In the genomic region with DNA sequence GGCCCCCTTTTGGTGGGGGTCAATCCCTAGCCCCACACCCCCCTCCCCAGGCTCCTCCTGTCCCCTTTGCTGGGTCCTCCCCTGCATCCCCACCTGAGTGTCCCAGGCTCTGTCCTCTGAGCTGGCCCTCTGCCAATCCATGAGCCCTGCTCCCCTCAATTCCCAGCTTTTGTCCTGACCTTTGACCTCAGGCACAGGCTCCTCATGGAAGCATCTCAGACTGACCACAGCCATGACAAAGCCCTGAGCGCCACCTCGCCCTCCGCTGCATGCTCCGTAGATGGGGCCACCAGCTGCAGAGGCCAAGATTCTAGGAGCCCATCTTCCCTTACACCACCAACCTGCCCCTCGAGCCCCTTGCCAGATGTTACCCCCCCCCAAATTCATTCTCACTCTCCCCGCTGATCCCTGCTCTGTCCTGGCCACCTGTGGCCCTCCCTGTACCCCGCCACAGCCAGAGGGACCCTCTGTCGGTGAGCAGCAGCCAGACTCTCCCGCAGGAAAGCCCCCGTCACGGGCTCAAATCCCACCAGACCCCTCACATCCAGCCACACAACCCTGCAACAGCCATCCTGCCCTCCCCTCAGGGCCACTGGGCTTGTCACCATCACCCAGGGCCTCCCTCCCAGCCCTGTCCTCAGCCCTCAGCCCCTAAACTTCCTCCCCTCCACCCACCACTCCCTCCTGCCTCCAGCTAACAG, we compare ENCODE assay signal across 11 cellular contexts.
DNase-seq lines count a peak whose midpoint lies in the region; ATAC-seq and TF ChIP-seq lines count a peak whose summit lies in the region.
"Had no signal": no experiment of that assay in that cellular context is flagged by ENCODE, and none has a peak within 500 bp of the region (broad histone marks: within the 10 kb centered on the region; RNA-seq: fewer than 3 reads in every experiment).

No MANE protein-coding gene starts in this region.

- H3K4me3 ChIP-seq in upper lobe of right lung: no peak overlapping the region
- H3K4me3 ChIP-seq: BLaER1, GM12878, MG63 had no signal

- POLR2A ChIA-PET in activated B cell treated with CpG ODN at 0.5 μM for 24 hours (lab: Charles Lee): no interaction called here
- POLR2A ChIA-PET in activated CD4-positive, alpha-beta T cell treated with anti-CD3 and anti-CD28 coated beads, Interleukin-2, amount 10 ng/mL, durations not matched to agents 7 days and 5 days (lab: Charles Lee): no interaction called here

- no peak for DNase-seq in activated naive CD4-positive, alpha-beta T cell treated with anti-CD3 and anti-CD28 coated beads, Interleukin-2, amount 10 ng/mL, durations not matched to agents 7 days and 5 days
- no peak for DNase-seq in activated naive CD4-positive, alpha-beta T cell treated with anti-CD3 and anti-CD28 coated beads, Interleukin-2, amount 50 U/mL, for 72 hours (ENCODE audit: low spot score in 2 of 2)
- DNase-seq in activated B cell treated with CpG ODN at 0.5 μM for 24 hours (no peak), mesenteric fat pad (ENCODE audit: low spot score) (peak; percentile 69), upper lobe of right lung (peak; percentile 59), NCI-H2107 (lab: John Stamatoyannopoulos, UW) (no peak)
- DNase-seq in activated CD4-positive, alpha-beta T cell treated with anti-CD3 and anti-CD28 coated beads, Interleukin-2, amount 10 ng/mL, durations not matched to agents 7 days and 5 days: no peak

- TF ChIP-seq CTCF in activated B cell treated with CpG ODN at 0.5 μM for 24 hours (IDR thresholded peaks at IDR 0.05): no peak
- TF ChIP-seq CTCF in upper lobe of right lung (IDR thresholded peaks at IDR 0.05): no peak

- H3K9me3 ChIP-seq in upper lobe of right lung: no peaks in the 10 kb centered on the region
- H3K9me3 ChIP-seq: BLaER1, MG63 had no signal

- H3K27ac ChIP-seq in upper lobe of right lung: no peak overlapping the region
- H3K27ac ChIP-seq: BLaER1 had no signal

- intact Hi-C loops in activated B cell treated with CpG ODN at 0.5 μM for 24 hours (cut with micrococcal nuclease) (loop anchor here (1.0 to 10.0 kb wide), 3 partner anchors 232 to 1245 kb away; no protein-coding TSS in a partner anchor), upper lobe of right lung (cut with DNase I) (no loop called here)

- CTCF ChIA-PET in activated naive CD4-positive, alpha-beta T cell treated with anti-CD3 and anti-CD28 coated beads, Interleukin-2, amount 10 ng/mL, durations not matched to agents 7 days and 5 days (lab: Charles Lee): interaction anchor here (0.7 to 2.4 kb wide), 3 partner anchors 8 to 439 kb away, joined by 3 to 7 read pairs (median 4); no protein-coding TSS in a partner anchor
- CTCF ChIA-PET in activated B cell treated with CpG ODN at 0.5 μM for 24 hours (lab: Charles Lee): interaction anchor here (0.6 to 2.0 kb wide), 9 partner anchors 8 to 581 kb away, joined by 3 to 19 read pairs (median 4); no protein-coding TSS in a partner anchor
- CTCF ChIA-PET in activated CD4-positive, alpha-beta T cell treated with anti-CD3 and anti-CD28 coated beads, Interleukin-2, amount 10 ng/mL, durations not matched to agents 7 days and 5 days (lab: Charles Lee): interaction anchor here (0.5 to 1.7 kb wide), 6 partner anchors 8 to 342 kb away, joined by 3 to 9 read pairs (median 4); no protein-coding TSS in a partner anchor

- H3K27me3 Mint-ChIP-seq in activated naive CD4-positive, alpha-beta T cell treated with anti-CD3 and anti-CD28 coated beads, Interleukin-2, amount 10 ng/mL, durations not matched to agents 7 days and 5 days: no peaks in the 10 kb centered on the region
- no peaks in the 10 kb centered on the region for H3K27me3 Mint-ChIP-seq in activated B cell treated with CpG ODN at 0.5 μM for 24 hours
- H3K27me3 Mint-ChIP-seq in activated CD4-positive, alpha-beta T cell treated with anti-CD3 and anti-CD28 coated beads, Interleukin-2, amount 10 ng/mL, durations not matched to agents 7 days and 5 days: no peaks in the 10 kb centered on the region

- no peaks in the 10 kb centered on the region for H3K4me1 ChIP-seq in upper lobe of right lung

- H3K9me3 Mint-ChIP-seq in activated naive CD4-positive, alpha-beta T cell treated with anti-CD3 and anti-CD28 coated beads, Interleukin-2, amount 10 ng/mL, durations not matched to agents 7 days and 5 days: no peaks in the 10 kb centered on the region
- no peaks in the 10 kb centered on the region for H3K9me3 Mint-ChIP-seq in activated naive CD4-positive, alpha-beta T cell treated with anti-CD3 and anti-CD28 coated beads, Interleukin-2, amount 50 U/mL, for 72 hours
- no peaks in the 10 kb centered on the region for H3K9me3 Mint-ChIP-seq in activated B cell treated with CpG ODN at 0.5 μM for 24 hours
- no peaks in the 10 kb centered on the region for H3K9me3 Mint-ChIP-seq in activated CD4-positive, alpha-beta T cell treated with anti-CD3 and anti-CD28 coated beads, Interleukin-2, amount 10 ng/mL, durations not matched to agents 7 days and 5 days
- H3K9me3 Mint-ChIP-seq: CD8-positive, alpha-beta T cell had no signal

- no peaks in the 10 kb centered on the region for H3K36me3 Mint-ChIP-seq in activated naive CD4-positive, alpha-beta T cell treated with anti-CD3 and anti-CD28 coated beads, Interleukin-2, amount 10 ng/mL, durations not matched to agents 7 days and 5 days
- no peaks in the 10 kb centered on the region for H3K36me3 Mint-ChIP-seq in activated naive CD4-positive, alpha-beta T cell treated with anti-CD3 and anti-CD28 coated beads, Interleukin-2, amount 50 U/mL, for 72 hours
- peaks cover 12% of the 10 kb centered on the region for H3K36me3 Mint-ChIP-seq in activated B cell treated with CpG ODN at 0.5 μM for 24 hours (ENCODE audit: low read depth)
- H3K36me3 Mint-ChIP-seq in activated CD4-positive, alpha-beta T cell treated with anti-CD3 and anti-CD28 coated beads, Interleukin-2, amount 10 ng/mL, durations not matched to agents 7 days and 5 days (ENCODE audit: low read depth): no peaks in the 10 kb centered on the region

- no peaks in the 10 kb centered on the region for H3K36me3 ChIP-seq in upper lobe of right lung
- H3K36me3 ChIP-seq: MG63 had no signal

- H3K4me3 Mint-ChIP-seq in activated naive CD4-positive, alpha-beta T cell treated with anti-CD3 and anti-CD28 coated beads, Interleukin-2, amount 10 ng/mL, durations not matched to agents 7 days and 5 days: no peak overlapping the region
- no peak overlapping the region for H3K4me3 Mint-ChIP-seq in activated B cell treated with CpG ODN at 0.5 μM for 24 hours
- no peak overlapping the region for H3K4me3 Mint-ChIP-seq in activated CD4-positive, alpha-beta T cell treated with anti-CD3 and anti-CD28 coated beads, Interleukin-2, amount 10 ng/mL, durations not matched to agents 7 days and 5 days
- H3K4me3 Mint-ChIP-seq: CD8-positive, alpha-beta T cell had no signal

- no peaks in the 10 kb centered on the region for H3K27me3 ChIP-seq in upper lobe of right lung
- H3K27me3 ChIP-seq: BLaER1, MG63 had no signal

- H3K4me1 Mint-ChIP-seq in activated naive CD4-positive, alpha-beta T cell treated with anti-CD3 and anti-CD28 coated beads, Interleukin-2, amount 10 ng/mL, durations not matched to agents 7 days and 5 days: no peaks in the 10 kb centered on the region
- H3K4me1 Mint-ChIP-seq in activated B cell treated with CpG ODN at 0.5 μM for 24 hours: peaks cover 6% of the 10 kb centered on the region
- H3K4me1 Mint-ChIP-seq in activated CD4-positive, alpha-beta T cell treated with anti-CD3 and anti-CD28 coated beads, Interleukin-2, amount 10 ng/mL, durations not matched to agents 7 days and 5 days: no peaks in the 10 kb centered on the region

- H3K27ac Mint-ChIP-seq in activated naive CD4-positive, alpha-beta T cell treated with anti-CD3 and anti-CD28 coated beads, Interleukin-2, amount 10 ng/mL, durations not matched to agents 7 days and 5 days: peak overlapping the region; percentile 62
- peak overlapping the region in 1 of 2 donors; percentile 58 for H3K27ac Mint-ChIP-seq in activated naive CD4-positive, alpha-beta T cell treated with anti-CD3 and anti-CD28 coated beads, Interleukin-2, amount 50 U/mL, for 72 hours
- H3K27ac Mint-ChIP-seq in activated B cell treated with CpG ODN at 0.5 μM for 24 hours: peak overlapping the region; percentile 30
- no peak overlapping the region for H3K27ac Mint-ChIP-seq in activated CD4-positive, alpha-beta T cell treated with anti-CD3 and anti-CD28 coated beads, Interleukin-2, amount 10 ng/mL, durations not matched to agents 7 days and 5 days
- H3K27ac Mint-ChIP-seq: CD8-positive, alpha-beta T cell had no signal

- no peak for ATAC-seq in activated naive CD4-positive, alpha-beta T cell treated with anti-CD3 and anti-CD28 coated beads, Interleukin-2, amount 50 U/mL, for 72 hours
- ATAC-seq in activated B cell treated with CpG ODN at 0.5 μM for 24 hours (ENCODE audit: low read depth) (no peak), upper lobe of right lung (no peak)

Comparison
In these comparisons a context has a peak if more than half of its experiments do, and no peak if none do; other contexts are left out.
1. DNase-seq: peak in mesenteric fat pad (single experiment) and upper lobe of right lung (single experiment); none in activated naive CD4-positive, alpha-beta T cell treated with anti-CD3 and anti-CD28 coated beads, Interleukin-2, amount 10 ng/mL, durations not matched to agents 7 days and 5 days (single experiment), activated naive CD4-positive, alpha-beta T cell treated with anti-CD3 and anti-CD28 coated beads, Interleukin-2, amount 50 U/mL, for 72 hours (0 of 2), activated B cell treated with CpG ODN at 0.5 μM for 24 hours (single experiment), NCI-H2107 (single experiment) and activated CD4-positive, alpha-beta T cell treated with anti-CD3 and anti-CD28 coated beads, Interleukin-2, amount 10 ng/mL, durations not matched to agents 7 days and 5 days (single experiment).